Comparison of ENCODE assay signal across 11 cellular contexts in the genomic region with DNA sequence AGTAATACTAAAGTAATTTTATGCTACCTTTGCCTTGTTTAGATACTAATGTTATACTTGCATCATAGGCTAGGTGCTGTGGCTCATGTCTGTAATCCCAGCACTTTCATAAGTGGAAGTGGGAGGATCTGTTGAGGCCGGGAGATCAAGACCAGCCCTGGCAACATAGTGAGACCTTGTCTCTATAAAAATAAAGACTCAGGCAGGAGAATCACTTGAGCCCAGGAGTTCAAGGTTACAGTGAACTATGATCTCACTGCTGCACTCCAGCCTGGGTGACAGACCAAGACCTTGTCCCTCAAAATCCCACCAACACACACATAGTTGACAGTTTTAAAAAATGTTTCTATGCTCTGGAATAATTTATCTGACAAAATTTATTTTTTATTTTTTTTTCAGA.
"Had no signal": no experiment of that assay in that cellular context is flagged by ENCODE, and none has a peak within 500 bp of the region (broad histone marks: within the 10 kb centered on the region; RNA-seq: fewer than 3 reads in every experiment).

No MANE protein-coding gene starts in this region.

- H3K4me1 ChIP-seq: HAP-1 had no signal

- H3K4me3 ChIP-seq: GM23248, GM23338, HAP-1 had no signal

- H3K9ac ChIP-seq: GM23248 had no signal

- FAIRE-seq: H1, H54 had no signal

- H3K4me2 ChIP-seq: GM23338 had no signal

- ATAC-seq: GM23338, HCT116 had no signal

- H2AFZ ChIP-seq: GM23248, GM23338 had no signal

- DNase-seq: GM23248, GOT3, H7, H9, HCEC 1CT, HFFc6 had no signal

- H3K27ac ChIP-seq: GM23248 had no signal

- H3K36me3 ChIP-seq: HAP-1 had no signal

- H3K9me3 ChIP-seq: HAP-1 had no signal
